In genomic region chr18:32893915-32894314, GRCh38 we compare ENCODE assay signal across 12 cellular contexts.
DNase-seq lines count a peak whose midpoint lies in the region; ATAC-seq and TF ChIP-seq lines count a peak whose summit lies in the region.
"Had no signal": no experiment of that assay in that cellular context is flagged by ENCODE, and none has a peak within 500 bp of the region (broad histone marks: within the 10 kb centered on the region; RNA-seq: fewer than 3 reads in every experiment).

No MANE protein-coding gene starts in this region.

- no peak overlapping the region for H3K4me3 Mint-ChIP-seq in stimulated activated memory B cell treated with anti-CD40 and anti-IgM and Interleukin-4, amounts not matched to agents 10 μg/mL and 1 μg/mL and 100 μg/mL, for 72 hours

- no peak overlapping the region for H3K27ac Mint-ChIP-seq in stimulated activated memory B cell treated with anti-CD40 and anti-IgM and Interleukin-4, amounts not matched to agents 10 μg/mL and 1 μg/mL and 100 μg/mL, for 72 hours

- 87 to 90% methylated on average over 7 of the region's 7 CpGs for WGBS in upper lobe of left lung, 2 donors

- no peaks in the 10 kb centered on the region for H3K27me3 Mint-ChIP-seq in stimulated activated memory B cell treated with anti-CD40 and anti-IgM and Interleukin-4, amounts not matched to agents 10 μg/mL and 1 μg/mL and 100 μg/mL, for 72 hours

- H3K27me3 ChIP-seq in upper lobe of left lung, result no peaks in the 10 kb centered on the region
- H3K27me3 ChIP-seq: colonic mucosa had no signal

- ATAC-seq in stimulated activated memory B cell treated with anti-CD40 and anti-IgM and Interleukin-4, amounts not matched to agents 10 μg/mL and 1 μg/mL and 100 μg/mL, for 72 hours, result no peak
- no peak for ATAC-seq in upper lobe of left lung (ENCODE audit: low FRiP score in 2 of 2)
- no peak for ATAC-seq in left ventricle myocardium superior

- H3K9me3 ChIP-seq in upper lobe of left lung, result peaks cover 0 to 10% (median 1%) of the 10 kb centered on the region in 4 donors
- H3K9me3 ChIP-seq: colonic mucosa, thoracic aorta had no signal

- H3K27ac ChIP-seq in VCaP, result no peak overlapping the region
- H3K27ac ChIP-seq in upper lobe of left lung, result no peak overlapping the region
- H3K27ac ChIP-seq: colonic mucosa, thoracic aorta had no signal

- H3K9me3 Mint-ChIP-seq in stimulated activated memory B cell treated with anti-CD40 and anti-IgM and Interleukin-4, amounts not matched to agents 10 μg/mL and 1 μg/mL and 100 μg/mL, for 72 hours, result peaks cover 12% of the 10 kb centered on the region

- H3K4me1 ChIP-seq in upper lobe of left lung, result no peaks in the 10 kb centered on the region
- H3K4me1 ChIP-seq: colonic mucosa had no signal

- peaks cover 5% of the 10 kb centered on the region for H3K4me1 Mint-ChIP-seq in stimulated activated memory B cell treated with anti-CD40 and anti-IgM and Interleukin-4, amounts not matched to agents 10 μg/mL and 1 μg/mL and 100 μg/mL, for 72 hours

- peak; percentile 1 for DNase-seq in ELR (ENCODE audit: low read depth)
- peak; percentile 44 for DNase-seq in HT1080 (ENCODE audit: low read depth)
- DNase-seq in kidney tubule cell (ENCODE audit: low spot score), result peak; percentile 14
- no peak for DNase-seq in hypothalamus (lab: John Stamatoyannopoulos, UW)
- DNase-seq in upper lobe of left lung, result no peak
- DNase-seq in left ventricle myocardium superior, result no peak
- DNase-seq: colonic mucosa, NCI-H2107, Right ventricle myocardium superior had no signal

- H3K36me3 ChIP-seq in upper lobe of left lung, result no peaks in the 10 kb centered on the region
- H3K36me3 ChIP-seq: colonic mucosa, thoracic aorta had no signal

- no peak for TF ChIP-seq POLR2A in upper lobe of left lung (IDR thresholded peaks at IDR 0.05)

- TF ChIP-seq EP300 in upper lobe of left lung (IDR thresholded peaks at IDR 0.05), result no peak

- peaks cover 14% of the 10 kb centered on the region for H3K36me3 Mint-ChIP-seq in stimulated activated memory B cell treated with anti-CD40 and anti-IgM and Interleukin-4, amounts not matched to agents 10 μg/mL and 1 μg/mL and 100 μg/mL, for 72 hours

- peak; percentile 54 for TF ChIP-seq CTCF in VCaP (conservative IDR thresholded peaks at IDR 0.05)
- TF ChIP-seq CTCF in upper lobe of left lung (IDR thresholded peaks at IDR 0.05), result no peak

- H3K4me3 ChIP-seq in upper lobe of left lung, result no peak overlapping the region
- H3K4me3 ChIP-seq: colonic mucosa, thoracic aorta had no signal

- intact Hi-C loops in left ventricle myocardium superior (cut with micrococcal nuclease), result no loop called here

Comparison
In these comparisons a context has a peak if more than half of its experiments do, and no peak if none do; other contexts are left out.
1. DNase-seq: peak in ELR (single experiment), HT1080 (single experiment) and kidney tubule cell (single experiment); none in hypothalamus (0 of 51), upper lobe of left lung (0 of 2) and left ventricle myocardium superior (single experiment).